In genomic region chr9:135198889-135199288, GRCh38 we compare ENCODE assay signal across 16 cellular contexts.
DNase-seq lines count a peak whose midpoint lies in the region.
"Had no signal": no experiment of that assay in that cellular context is flagged by ENCODE, and none has a peak within 500 bp of the region (broad histone marks: within the 10 kb centered on the region; RNA-seq: fewer than 3 reads in every experiment).

No MANE protein-coding gene starts in this region.

- H3K27me3 ChIP-seq in NT2/D1 (ENCODE audit: insufficient read depth, insufficient read length) (peaks cover 9% of the 10 kb centered on the region), iPS-20b (ENCODE audit: insufficient read depth, low read length) (peaks cover 18% of the 10 kb centered on the region)

- DNase-seq in DMS79 treated with DMSO at 0.1 percent for 48 hours (lab: John Stamatoyannopoulos, UW) (peak; percentile 98), NCI-H1105 (lab: John Stamatoyannopoulos, UW) (peak; percentile 10), NT2/D1 (ENCODE audit: low read depth, low spot score) (peak; percentile 83), middle frontal gyrus (ENCODE audit: extremely low spot score, low spot score) (no peak), NCI-H2107 treated with DMSO at 0.1 percent for 48 hours (lab: John Stamatoyannopoulos, UW; ENCODE audit: unreplicated experiment) (no peak), T1000 (lab: John Stamatoyannopoulos, UW) (no peak)
- DNase-seq in stimulated activated CD4-positive, alpha-beta T cell treated with anti-CD3 and anti-CD28 coated beads, Interleukin-2, amount 100 ng/mL, for 24 hours, result no peak
- DNase-seq: AML-193; CD4-positive, CD25-positive, alpha-beta regulatory T cell; DMS53; HFFc6; KG1; NCI-H1092; NCI-H2081 treated with DMSO at 0.1 percent for 48 hours; SHP77 treated with DMSO at 0.1 percent for 48 hours had no signal

- no peak overlapping the region for H3K27ac ChIP-seq in iPS-20b (ENCODE audit: low read length)

- H3K4me3 ChIP-seq in NT2/D1 (ENCODE audit: insufficient read length, low read depth) (no peak overlapping the region), iPS-20b (ENCODE audit: low read length) (peak overlapping the region; percentile 39)

- H3K9me3 ChIP-seq in NT2/D1 (ENCODE audit: insufficient read depth, low read length) (peaks cover 11% of the 10 kb centered on the region; the same call in 1 of the 2 replicates), iPS-20b (ENCODE audit: insufficient read depth, low read depth, low read length) (peaks cover 6% of the 10 kb centered on the region; the same call in 1 of the 2 replicates)

- H3K4me1 ChIP-seq in NT2/D1 (ENCODE audit: insufficient read depth, insufficient read length) (peaks cover 20% of the 10 kb centered on the region), iPS-20b (ENCODE audit: insufficient read depth, low read length) (peaks cover 21% of the 10 kb centered on the region)

- no peaks in the 10 kb centered on the region for H3K36me3 ChIP-seq in NT2/D1 (ENCODE audit: insufficient read depth, insufficient read length, low read length)
- no peaks in the 10 kb centered on the region for H3K36me3 ChIP-seq in iPS-20b (ENCODE audit: insufficient read depth, low read depth, low read length)

- H3K9ac ChIP-seq in NT2/D1 (ENCODE audit: insufficient read length, low read depth) (no peak overlapping the region), iPS-20b (ENCODE audit: low read depth, low read length) (no peak overlapping the region)

Comparison
In these comparisons a context has a peak if more than half of its experiments do, and no peak if none do; other contexts are left out.
1. DNase-seq: peak in DMS79 treated with DMSO at 0.1 percent for 48 hours (single experiment), NCI-H1105 (single experiment) and NT2/D1 (single experiment); none in stimulated activated CD4-positive, alpha-beta T cell treated with anti-CD3 and anti-CD28 coated beads, Interleukin-2, amount 100 ng/mL, for 24 hours (0 of 2), middle frontal gyrus (single experiment), NCI-H2107 treated with DMSO at 0.1 percent for 48 hours (single experiment) and T1000 (single experiment).